ENCODE assay signal across 8 cellular contexts in genomic region chr2:200888719-200889625, GRCh38. TPM values are rescaled to one million over a fixed set of nuclear protein-coding genes. Genes with fewer than 3 reads are reported as not detected.
DNase-seq lines count a peak whose midpoint lies in the region; ATAC-seq and TF ChIP-seq lines count a peak whose summit lies in the region.

Gene NIF3L1 (plus strand): TSS chr2:200889371. CDS start chr2:200891944, 2,573 bp downstream.
Gene PPIL3 (minus strand): TSS chr2:200889077. CDS start chr2:200887615, 1,462 bp downstream.

- TF ChIP-seq CTCF in Calu3 (IDR thresholded peaks at IDR 0.05; ENCODE audit: unreplicated experiment) = no peak
- no peak for TF ChIP-seq CTCF in OCI-LY3 (IDR thresholded peaks at IDR 0.05; ENCODE audit: low read depth, low read length)
- TF ChIP-seq CTCF in endothelial cell (IDR thresholded peaks at IDR 0.05; ENCODE audit: unreplicated experiment) = no peak

- peak within 1 kb of the TSS; percentile 89 for H3K27ac ChIP-seq in OCI-LY3 (ENCODE audit: low read length)

- H3K4me3 Mint-ChIP-seq in Calu3 (ENCODE audit: low read depth, unreplicated experiment) = peak within 1 kb of the TSS; percentile 96
- H3K4me3 Mint-ChIP-seq in endothelial cell (ENCODE audit: unreplicated experiment) = peak within 1 kb of the TSS; percentile 95

- H3K4me1 ChIP-seq in OCI-LY3 (ENCODE audit: low read length) = peaks cover 11% of the 10 kb centered on the region

- H3K27ac Mint-ChIP-seq in Calu3 (ENCODE audit: unreplicated experiment) = peak within 1 kb of the TSS; percentile 99
- peak within 1 kb of the TSS; percentile 99 for H3K27ac Mint-ChIP-seq in endothelial cell (ENCODE audit: unreplicated experiment)

- BruUV-seq in Calu3 (replicated peaks; lab: Mats Ljungman, UMichigan) = TSS peak; percentile 55

- peak; percentile 97 for DNase-seq in Calu3
- peak; percentile 75 for DNase-seq in HuH-7 (ENCODE audit: low spot score)
- peak; percentile 99 for DNase-seq in activated CD8-positive, alpha-beta memory T cell treated with anti-CD3 and anti-CD28 coated beads, Interleukin-2, amount 50 U/mL, for 48 hours
- peak; percentile 97 for DNase-seq in endothelial cell (ENCODE audit: low spot score)
- DNase-seq in midbrain (lab: John Stamatoyannopoulos, UW) = peak; percentile 93
- DNase-seq in stimulated activated CD8-positive, alpha-beta memory T cell treated with anti-CD3 and anti-CD28 coated beads, Interleukin-2, amount 100 ng/mL, for 1 hour (ENCODE audit: low read depth in 2 of 2) = peak; percentile 91

- no peaks in the 10 kb centered on the region for H3K27me3 Mint-ChIP-seq in Calu3 (ENCODE audit: unreplicated experiment)
- H3K27me3 Mint-ChIP-seq in endothelial cell (ENCODE audit: unreplicated experiment) = peaks cover 16% of the 10 kb centered on the region

- H3K4me1 Mint-ChIP-seq in Calu3 (ENCODE audit: low read depth, unreplicated experiment) (peaks cover 18% of the 10 kb centered on the region), endothelial cell (ENCODE audit: unreplicated experiment) (peaks cover 33% of the 10 kb centered on the region)

- no peaks in the 10 kb centered on the region for H3K27me3 ChIP-seq in OCI-LY3 (ENCODE audit: low read depth, low read length)

- CTCF ChIA-PET in Calu3 (lab: Charles Lee) = interaction anchor here (0.7 to 1.9 kb wide), 8 partner anchors 12 to 343 kb away, joined by 3 to 8 read pairs (median 4); partner anchors contain the start of genes CLK1 and ORC2

- no peaks in the 10 kb centered on the region for H4K20me1 ChIP-seq in OCI-LY3 (ENCODE audit: insufficient read depth, low read length)

- H3K36me3 Mint-ChIP-seq in Calu3 (ENCODE audit: insufficient read depth, unreplicated experiment) (peaks cover 62% of the 10 kb centered on the region), endothelial cell (ENCODE audit: low read depth, unreplicated experiment) (peaks cover 6% of the 10 kb centered on the region)

- H3K79me2 ChIP-seq in OCI-LY3 (ENCODE audit: low read length) = peaks cover 61% of the 10 kb centered on the region

- peak within 1 kb of the TSS; percentile 92 for H3K4me2 ChIP-seq in OCI-LY3 (ENCODE audit: low read length)

- H3K4me3 ChIP-seq in OCI-LY3 (ENCODE audit: low read length) = peak within 1 kb of the TSS; percentile 94

- intact Hi-C loops in Calu3 (cut with micrococcal nuclease; ENCODE audit: unreplicated experiment) = loop anchor here (2.0 to 5.0 kb wide), 3 partner anchors 176 to 343 kb away; partner anchors contain the start of gene CASP10

- ATAC-seq in GM21515 (IDR thresholded peaks at IDR 0.05; ENCODE audit: unreplicated experiment) = peak; percentile 91

- peak within 1 kb of the TSS; percentile 95 for H2AFZ ChIP-seq in OCI-LY3 (ENCODE audit: low read depth, low read length)

- H3K9ac ChIP-seq in OCI-LY3 (ENCODE audit: low read length) = peak within 1 kb of the TSS; percentile 95

- peaks cover 20% of the 10 kb centered on the region for H3K36me3 ChIP-seq in OCI-LY3 (replicated peaks; ENCODE audit: low read depth, low read length)

- no peaks in the 10 kb centered on the region for H3K9me3 Mint-ChIP-seq in Calu3 (ENCODE audit: low read depth, unreplicated experiment)
- no peaks in the 10 kb centered on the region for H3K9me3 Mint-ChIP-seq in endothelial cell (ENCODE audit: unreplicated experiment)

- no peaks in the 10 kb centered on the region for H3K9me3 ChIP-seq in OCI-LY3 (ENCODE audit: insufficient read depth, low read length)

RNA-seq across cellular contexts. Expression of gene NIF3L1, which starts in this region (rescaled TPM):
- total RNA-seq in Calu3 (2022) (38.4 and 39.7 TPM in 2 replicates), endothelial cell (ENCODE audit: unreplicated experiment) (14.2 TPM)

RNA-seq across cellular contexts. Expression of gene PPIL3, which starts in this region (rescaled TPM):
- total RNA-seq in Calu3 (2022) (28.0 and 31.5 TPM in 2 replicates), endothelial cell (ENCODE audit: unreplicated experiment) (41.1 TPM)

Comparison
In these comparisons a context has a peak if more than half of its experiments do, and no peak if none do; other contexts are left out.
1. Peak in every context shown above with its lines: DNase-seq, ATAC-seq, H3K4me3 ChIP-seq and H3K27ac ChIP-seq.